Comparison of ENCODE assay signal across 8 cellular contexts in genomic region chr15:45036812-45037781, GRCh38. TPM values are rescaled to one million over a fixed set of nuclear protein-coding genes. Genes with fewer than 3 reads are reported as not detected.
DNase-seq lines count a peak whose midpoint lies in the region; ATAC-seq, FAIRE-seq and TF ChIP-seq lines count a peak whose summit lies in the region.
"Not testable (repeated sequence)": the region's sequence is repeated elsewhere in the genome, so short reads cannot be mapped to it uniquely, and the experiment has no call there.

No MANE protein-coding gene starts in this region.

- not testable (repeated sequence) for H2AFZ ChIP-seq in GM12878 (ENCODE audit: control insufficient read depth, low read depth, low read length); hepatocyte

- TF ChIP-seq RAD21 in GM12878 (IDR thresholded peaks at IDR 0.05; ENCODE audit: insufficient read depth, low read depth, low read length) = peak; percentile 97

- not testable (repeated sequence) for H3K4me2 ChIP-seq in GM12878 (ENCODE audit: control insufficient read depth, insufficient read depth)
- peak overlapping the region; percentile 39 for H3K4me2 ChIP-seq in hepatocyte

- H3K27ac ChIP-seq in 22Rv1 (peak overlapping the region; percentile 52; the same call in 1 of the 2 replicates), VCaP (peak overlapping the region; percentile 71), hepatocyte (peak overlapping the region; percentile 91)
- H3K27ac ChIP-seq in GM12878 (ENCODE audit: control insufficient read depth, insufficient read depth); sigmoid colon: not testable (repeated sequence)

- not testable (repeated sequence) for H3K79me2 ChIP-seq in GM12878 (ENCODE audit: control insufficient read depth, insufficient read depth, low read length); hepatocyte

- H4K20me1 ChIP-seq in GM12878 (ENCODE audit: control insufficient read depth, insufficient read depth); hepatocyte (ENCODE audit: insufficient read depth, poor library complexity, severe bottlenecking): not testable (repeated sequence)

- not testable (repeated sequence) for H3K9me3 ChIP-seq in GM12878 (replicated peaks; ENCODE audit: control insufficient read depth, insufficient read depth, low read length); hepatocyte (ENCODE audit: low read depth); sigmoid colon

- not testable (repeated sequence) for FAIRE-seq in GM12878 (lab: Jason Lieb, UNC)

- TF ChIP-seq EP300 in GM12878 (IDR thresholded peaks at IDR 0.05; ENCODE audit: borderline replicate concordance in 1 of 2, control insufficient read depth in 1 of 2, low read depth in 2 of 2, low read length in 2 of 2); sigmoid colon (IDR thresholded peaks at IDR 0.05): not testable (repeated sequence)

- H3K4me3 ChIP-seq in GM12878, hepatocyte, sigmoid colon: not testable (repeated sequence)

- 51% methylated on average over 6 of the region's 6 CpGs for WGBS in GM12878 (ENCODE audit: insufficient coverage, insufficient replicate concordance, low lambda C conversion rate, missing lambda C conversion rate)
- WGBS in hepatocyte (ENCODE audit: low lambda C conversion rate, missing lambda C conversion rate) = 21% methylated on average over 6 of the region's 6 CpGs
- WGBS in sigmoid colon, 2 donors = 6 to 26% methylated on average over 6 of the region's 6 CpGs

- not testable (repeated sequence) for H3K36me3 ChIP-seq in GM12878 (ENCODE audit: control insufficient read depth in 2 of 2, insufficient read depth in 2 of 2, low read length in 1 of 2); hepatocyte (replicated peaks; ENCODE audit: insufficient read depth, low read depth); sigmoid colon

- peak; percentile 85 for ATAC-seq in GM18867 (IDR thresholded peaks at IDR 0.05; ENCODE audit: unreplicated experiment)
- peak; percentile 84 for ATAC-seq in HG03139 (IDR thresholded peaks at IDR 0.05; ENCODE audit: unreplicated experiment)
- ATAC-seq in GM12878 = peak; percentile 99

- in situ Hi-C loops in GM12878 (cut with MboI) = not testable (repeated sequence)

- not testable (repeated sequence) for H3K27me3 ChIP-seq in GM12878 (replicated peaks in 1 of 2; ENCODE audit: control insufficient read depth in 2 of 2, insufficient read depth in 2 of 2, low read length in 1 of 2); hepatocyte; sigmoid colon

- not testable (repeated sequence) for H3K4me1 ChIP-seq in GM12878 (ENCODE audit: control insufficient read depth, insufficient read depth, low read length); hepatocyte (ENCODE audit: insufficient read depth); sigmoid colon

- SMC1A ChIA-PET in GM12878 (lab: Charles Lee; ENCODE audit: uncharacterized antibody, unreplicated experiment) = interaction anchor here (0.6 to 2.5 kb wide), 14 partner anchors 9 to 185 kb away, joined by 3 to 10 read pairs (median 4); no protein-coding TSS in a partner anchor

- CTCF ChIA-PET in GM12878 (lab: Yijun Ruan, JAX) = interaction anchor here (0.6 to 5.0 kb wide), 20 partner anchors 8 to 568 kb away, joined by 3 to 54 read pairs (median 4); partner anchors contain the start of genes SORD and SPG11

- BruUV-seq in GM12878 (replicated peaks; lab: Mats Ljungman, UMichigan) = not testable (repeated sequence)

- TF ChIP-seq CTCF in 22Rv1 (IDR thresholded peaks at IDR 0.05) = peak; percentile 92
- peak; percentile 92 for TF ChIP-seq CTCF in VCaP (conservative IDR thresholded peaks at IDR 0.05)
- peak; percentile 83 to 93 (median 84) for TF ChIP-seq CTCF in GM12878 (IDR thresholded peaks at IDR 0.05 in 2 of 3, conservative IDR thresholded peaks at IDR 0.05 in 1 of 3; ENCODE audit: control insufficient read depth in 2 of 3, extremely low read depth in 1 of 3, insufficient read depth in 1 of 3, low read depth in 3 of 3, low read length in 3 of 3)
- TF ChIP-seq CTCF in hepatocyte (IDR thresholded peaks at IDR 0.05; ENCODE audit: poor library complexity) = peak; percentile 90
- TF ChIP-seq CTCF in sigmoid colon (IDR thresholded peaks at IDR 0.05) = peak; percentile 50 to 88 (median 84)

- not testable (repeated sequence) for TF ChIP-seq POLR2A in GM12878 (IDR thresholded peaks at IDR 0.05; ENCODE audit: low read depth, low read length); sigmoid colon (IDR thresholded peaks at IDR 0.05)

- H3K9ac ChIP-seq in GM12878 (ENCODE audit: control insufficient read depth, insufficient read depth, low read length) = not testable (repeated sequence)

- POLR2A ChIA-PET in GM12878 (lab: Charles Lee) = not testable (repeated sequence)

- intact Hi-C loops in GM12878 (cut with micrococcal nuclease; ENCODE audit: unreplicated experiment) = loop anchor here (2.0 to 5.0 kb wide), 2 partner anchors 64 to 185 kb away; no protein-coding TSS in a partner anchor
- intact Hi-C loops in sigmoid colon (cut with DNase I) = loop anchor here (5.0 kb wide), 2 partner anchors 70 to 185 kb away; no protein-coding TSS in a partner anchor

- H3K9me2 ChIP-seq in hepatocyte (replicated peaks; ENCODE audit: insufficient read depth) = not testable (repeated sequence)

- RAD21 ChIA-PET in GM12878 (lab: Charles Lee; ENCODE audit: unreplicated experiment) = interaction anchor here (1.0 to 2.6 kb wide), 8 partner anchors 9 to 420 kb away, joined by 3 to 15 read pairs (median 8); no protein-coding TSS in a partner anchor

- DNase-seq in NCI-H2196 treated with DMSO at 0.1 percent for 48 hours (lab: John Stamatoyannopoulos, UW; ENCODE audit: unreplicated experiment) = peak; percentile 51
- not testable (repeated sequence) for DNase-seq in GM12878 (ENCODE audit: low read depth, low spot score)
- DNase-seq in hepatocyte (ENCODE audit: low spot score) = peak; percentile 88
- DNase-seq in sigmoid colon = peak; percentile 84

TF ChIP-seq in GM12878, 131 proteins besides CTCF, POLR2A, EP300 and RAD21:
- TF ChIP-seq FOXM1 (IDR thresholded peaks at IDR 0.05; ENCODE audit: low read depth, low read length) (peak; percentile 40; the same call in 1 of the 2 replicates), SMC3 (IDR thresholded peaks at IDR 0.05; ENCODE audit: borderline replicate concordance, low read length) (peak; percentile 91), SMARCA5 (IDR thresholded peaks at IDR 0.05) (0 out of 2 replicates have a peak, but pooled peaks have one; percentile 45), TCF12 (IDR thresholded peaks at IDR 0.05; ENCODE audit: low read depth, low read length) (0 out of 2 replicates have a peak, but pooled peaks have one; percentile 27), YY1 (IDR thresholded peaks at IDR 0.05; ENCODE audit: low read depth, low read length) (peak; percentile 65; the same call in 1 of the 2 replicates)

RNA-seq across cellular contexts. Expression of gene SORD, which starts 14.1 kb away (rescaled TPM):
- 44.2 and 61.1 TPM in 2 replicates for total RNA-seq in GM12878 (2013; cell fraction: nucleolus; rRNA removed)
- total RNA-seq in GM12878 (2014; rRNA removed) = 33.5 and 35.3 TPM in 2 replicates
- 24.5 and 29.2 TPM in 2 replicates for total RNA-seq in GM12878 (2014; rRNA removed; fragmentation: Illumina TruSeq; extraction: Trizol)
- 39.4 and 40.8 TPM in 2 replicates for total RNA-seq in GM12878 (2021)
- 7.0 TPM for polyA plus RNA-seq in GM12878 (2011; ENCODE audit: low read depth)
- 49.9 and 51.7 TPM in 2 replicates for polyA plus RNA-seq in GM12878 (2011; rRNA removed)
- 47.3 and 64.5 TPM in 2 replicates for polyA plus RNA-seq in GM12878 (2011; cell fraction: cytosol; rRNA removed)
- polyA plus RNA-seq in GM12878 (2011; cell fraction: nucleus; rRNA removed) = 162 and 270 TPM in 2 replicates
- polyA plus RNA-seq in GM12878 (2012) = 11.6 and 19.4 TPM in 2 replicates
- polyA plus RNA-seq in GM12878 (2014; fragmentation: Illumina TruSeq; extraction: Trizol) = 29.4 and 39.4 TPM in 2 replicates
- polyA plus RNA-seq in GM12878 (2014; fragmentation: Nextera tagmentation; extraction: Ambion mirVana) = 10 to 100 TPM in 1 of 2 experiments, 1 to 10 TPM in 1; 7.5 to 18.5 TPM
- polyA plus RNA-seq in GM12878 (2014; rRNA removed) = 45.1 and 46.0 TPM in 2 replicates
- 10 to 100 TPM; 50.7 to 51.6 TPM for polyA plus RNA-seq in GM12878 (2016; fragmentation: Nextera tagmentation; extraction: Ambion mirVana)
- polyA minus RNA-seq in GM12878 (2011; rRNA and poly(A)+ RNA removed) = 39.3 and 42.1 TPM in 2 replicates
- 16.1 and 17.4 TPM in 2 replicates for polyA minus RNA-seq in GM12878 (2011; cell fraction: cytosol; rRNA and poly(A)+ RNA removed)
- polyA minus RNA-seq in GM12878 (2011; cell fraction: nucleus; rRNA and poly(A)+ RNA removed) = 15.7 and 31.7 TPM in 2 replicates
- 112 and 116 TPM in 2 replicates for total RNA-seq in hepatocyte
- polyA plus RNA-seq in hepatocyte = 63.0 and 81.8 TPM in 2 replicates
- total RNA-seq in sigmoid colon = 1 to 10 TPM; 3.3 to 10.0 (median 7.6) TPM
- 10 to 100 TPM; 10.8 to 26.9 (median 12.9) TPM for polyA plus RNA-seq in sigmoid colon
